ENCODE assay signal across 2 cellular contexts in genomic region chr10:59732849-59733248, GRCh38. TPM values are rescaled to one million over a fixed set of nuclear protein-coding genes. Genes with fewer than 3 reads are reported as not detected.
"Had no signal": no experiment of that assay in that cellular context is flagged by ENCODE, and none has a peak within 500 bp of the region (broad histone marks: within the 10 kb centered on the region; RNA-seq: fewer than 3 reads in every experiment).

No MANE protein-coding gene starts in this region.

RNA-seq across cellular contexts. Expression of gene MRLN, which starts 20.4 kb away (rescaled TPM):
- total RNA-seq: G401, GM12878 had no signal
